30 cellular contexts compared by ENCODE assay signal in the genomic region with DNA sequence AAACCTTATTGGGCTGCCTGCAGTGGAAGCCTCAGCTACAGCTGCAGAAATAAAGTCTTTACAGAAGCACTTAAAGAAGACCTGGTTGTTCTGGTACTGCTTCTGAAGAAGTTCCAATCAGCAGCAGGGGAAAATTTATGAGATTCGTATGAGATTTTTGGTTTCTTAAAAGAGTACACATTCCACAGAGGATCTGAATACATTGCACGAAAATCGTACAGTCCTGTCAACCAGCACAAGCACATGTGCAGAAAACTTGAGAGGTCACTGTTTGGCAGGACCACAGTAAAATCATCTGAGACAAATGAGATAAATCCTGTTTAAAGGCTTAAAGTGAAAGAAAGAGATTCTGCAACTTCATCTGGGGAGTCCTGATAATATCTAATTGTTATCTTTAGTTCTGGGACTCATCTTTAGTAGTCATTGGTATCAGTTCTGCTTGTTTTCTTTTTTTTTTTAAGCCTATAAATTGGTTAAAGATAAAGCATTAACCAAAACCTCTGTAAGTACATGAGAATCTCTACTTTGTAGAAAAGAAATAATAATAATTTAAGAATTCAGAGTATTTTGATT.
A peak's percentile ranks its signal among the peaks of the same experiment; 100 is the strongest.
DNase-seq lines count a peak whose midpoint lies in the region; ATAC-seq and TF ChIP-seq lines count a peak whose summit lies in the region.
"Had no signal": no experiment of that assay in that cellular context is flagged by ENCODE, and none has a peak within 500 bp of the region (broad histone marks: within the 10 kb centered on the region; RNA-seq: fewer than 3 reads in every experiment).

No MANE protein-coding gene starts in this region.

- H4K91ac ChIP-seq in IMR-90 (ENCODE audit: insufficient read depth, low read depth, low read length): no peak overlapping the region

- no peak for TF ChIP-seq POLR2A in IMR-90 (IDR thresholded peaks at IDR 0.05; ENCODE audit: low read depth, low read length)

- peaks cover 8% of the 10 kb centered on the region for H3K9me3 Mint-ChIP-seq in activated CD4-positive, alpha-beta memory T cell treated with anti-CD3 and anti-CD28 coated beads, Interleukin-2, amount 10 ng/mL, durations not matched to agents 7 days and 5 days
- H3K9me3 Mint-ChIP-seq: activated CD4-positive, alpha-beta T cell treated with anti-CD3 and anti-CD28 coated beads, Interleukin-2, amount 10 ng/mL, durations not matched to agents 24 days and 14 days had no signal

- DNase-seq in AG10803 (ENCODE audit: low read depth) (peak; percentile 66), IMR-90 (no peak), epidermal melanocyte (ENCODE audit: insufficient read length, low spot score) (peak; percentile 22), osteoblast (ENCODE audit: insufficient read length, low spot score, missing footprints) (peak; percentile 30)
- DNase-seq in activated CD4-positive, alpha-beta memory T cell treated with anti-CD3 and anti-CD28 coated beads, Interleukin-2, amount 10 ng/mL, durations not matched to agents 7 days and 5 days: no peak
- DNase-seq: activated CD4-positive, alpha-beta T cell treated with anti-CD3 and anti-CD28 coated beads, Interleukin-2, amount 10 ng/mL, durations not matched to agents 24 days and 14 days; activated effector memory CD4-positive, alpha-beta T cell treated with anti-CD3 and anti-CD28 coated beads, Interleukin-2, amount 50 U/mL, for 16 hours; activated naive CD8-positive, alpha-beta T cell treated with anti-CD3 and anti-CD28 coated beads for 36 hours; activated T-cell treated with anti-CD3 and anti-CD28 coated beads, Interleukin-2, amount 50 U/mL, for 1 hour; CD4-positive, alpha-beta memory T cell; effector CD4-positive, alpha-beta T cell; head of caudate nucleus; MV-4-11; naive thymus-derived CD8-positive, alpha-beta T cell; NCI-H1436; NCI-H2081; NCI-H2227 treated with DMSO at 0.1 percent for 48 hours; NCI-H526 treated with DMSO at 0.1 percent for 48 hours; occipital lobe; psoas muscle; SHP77; stimulated activated naive CD4-positive, alpha-beta T cell; T-helper 9 cell had no signal

- H3K4me3 Mint-ChIP-seq in activated CD4-positive, alpha-beta memory T cell treated with anti-CD3 and anti-CD28 coated beads, Interleukin-2, amount 10 ng/mL, durations not matched to agents 7 days and 5 days: no peak overlapping the region
- H3K4me3 Mint-ChIP-seq: activated CD4-positive, alpha-beta T cell treated with anti-CD3 and anti-CD28 coated beads, Interleukin-2, amount 10 ng/mL, durations not matched to agents 24 days and 14 days; activated naive CD8-positive, alpha-beta T cell treated with anti-CD3 and anti-CD28 coated beads for 36 hours; B cell; CD4-positive, alpha-beta memory T cell; naive thymus-derived CD8-positive, alpha-beta T cell; WTC11 had no signal

- H3K4me2 ChIP-seq in IMR-90 (ENCODE audit: low read depth, low read length): no peak overlapping the region
- H3K4me2 ChIP-seq in osteoblast (ENCODE audit: insufficient read depth, low read length): peak overlapping the region; percentile 40

- no peak overlapping the region for H3K4ac ChIP-seq in IMR-90 (ENCODE audit: low read depth, low read length)

- no peaks in the 10 kb centered on the region for H3K27me3 ChIP-seq in IMR-90 (ENCODE audit: control insufficient read depth, insufficient read depth, low read length)
- H3K27me3 ChIP-seq in osteoblast (ENCODE audit: insufficient read depth, low read length): no peaks in the 10 kb centered on the region
- H3K27me3 ChIP-seq: ascending aorta had no signal

- no peaks in the 10 kb centered on the region for H3K79me2 ChIP-seq in osteoblast (ENCODE audit: insufficient read depth, low read length)

- no TSS peak for BruUV-seq in IMR-90 (replicated peaks; lab: Mats Ljungman, UMichigan)

- H2BK120ac ChIP-seq in IMR-90 (ENCODE audit: low read depth, low read length): peak overlapping the region; percentile 1; the same call in 1 of the 2 replicates

- dilution Hi-C loops in IMR-90 (cut with HindIII; ENCODE audit: low sequenced_read_pairs, unreplicated experiment): no loop called here

- peaks cover 4% of the 10 kb centered on the region for H3K4me1 ChIP-seq in IMR-90 (ENCODE audit: control insufficient read depth, insufficient read depth, low read length)
- H3K4me1 ChIP-seq in osteoblast (ENCODE audit: insufficient read depth, low read length): peaks cover 34% of the 10 kb centered on the region
- H3K4me1 ChIP-seq: ascending aorta, psoas muscle had no signal

- no peaks in the 10 kb centered on the region; the same call in 1 of the 2 replicates for H3K9me1 ChIP-seq in IMR-90 (ENCODE audit: insufficient read depth, low read length)

- ATAC-seq in IMR-90 (ENCODE audit: low read depth) (peak; percentile 28; the same call in 1 of the 2 replicates), GM21423 (IDR thresholded peaks at IDR 0.05; ENCODE audit: unreplicated experiment) (no peak), GM21360 (IDR thresholded peaks at IDR 0.05; ENCODE audit: unreplicated experiment) (no peak)
- ATAC-seq: HCT116; naive thymus-derived CD8-positive, alpha-beta T cell; Panc1; psoas muscle; WTC11 had no signal

- no peaks in the 10 kb centered on the region for H3K4me1 Mint-ChIP-seq in activated CD4-positive, alpha-beta memory T cell treated with anti-CD3 and anti-CD28 coated beads, Interleukin-2, amount 10 ng/mL, durations not matched to agents 7 days and 5 days
- H3K4me1 Mint-ChIP-seq: activated CD4-positive, alpha-beta T cell treated with anti-CD3 and anti-CD28 coated beads, Interleukin-2, amount 10 ng/mL, durations not matched to agents 24 days and 14 days; activated naive CD8-positive, alpha-beta T cell treated with anti-CD3 and anti-CD28 coated beads for 36 hours; B cell; CD4-positive, alpha-beta memory T cell; naive thymus-derived CD8-positive, alpha-beta T cell had no signal

- in situ Hi-C loops in IMR-90 (cut with MboI; ENCODE audit: low sequenced_read_pairs): no loop called here

- H3K9ac ChIP-seq in IMR-90 (ENCODE audit: low read depth, low read length): no peak overlapping the region

- CTCF ChIA-PET in IMR-90 (lab: Yijun Ruan, JAX): no interaction called here
- CTCF ChIA-PET in activated CD4-positive, alpha-beta memory T cell treated with anti-CD3 and anti-CD28 coated beads, Interleukin-2, amount 10 ng/mL, durations not matched to agents 7 days and 5 days (lab: Charles Lee): no interaction called here

- intact Hi-C loops in IMR-90 (cut with micrococcal nuclease): no loop called here

- TF ChIP-seq RAD21 in IMR-90 (IDR thresholded peaks at IDR 0.05; ENCODE audit: low read length): no peak

- H3K14ac ChIP-seq in IMR-90 (replicated peaks; ENCODE audit: low read depth, low read length): no peak overlapping the region; the same call in 1 of the 2 replicates

- H3K23ac ChIP-seq in IMR-90 (ENCODE audit: low read depth, low read length): no peak overlapping the region

- no peak overlapping the region; the same call in 2 of the 3 replicates for H2BK15ac ChIP-seq in IMR-90 (ENCODE audit: low read depth, low read length)

- no peaks in the 10 kb centered on the region for H3K36me3 Mint-ChIP-seq in activated CD4-positive, alpha-beta memory T cell treated with anti-CD3 and anti-CD28 coated beads, Interleukin-2, amount 10 ng/mL, durations not matched to agents 7 days and 5 days (ENCODE audit: low read depth)
- H3K36me3 Mint-ChIP-seq: activated naive CD8-positive, alpha-beta T cell treated with anti-CD3 and anti-CD28 coated beads for 36 hours; CD4-positive, alpha-beta memory T cell; naive thymus-derived CD8-positive, alpha-beta T cell had no signal

- H3K27ac Mint-ChIP-seq in activated CD4-positive, alpha-beta memory T cell treated with anti-CD3 and anti-CD28 coated beads, Interleukin-2, amount 10 ng/mL, durations not matched to agents 7 days and 5 days: no peak overlapping the region
- H3K27ac Mint-ChIP-seq: activated CD4-positive, alpha-beta T cell treated with anti-CD3 and anti-CD28 coated beads, Interleukin-2, amount 10 ng/mL, durations not matched to agents 24 days and 14 days; activated naive CD8-positive, alpha-beta T cell treated with anti-CD3 and anti-CD28 coated beads for 36 hours; B cell; CD4-positive, alpha-beta memory T cell; naive thymus-derived CD8-positive, alpha-beta T cell; WTC11 had no signal

- H3K56ac ChIP-seq in IMR-90 (ENCODE audit: extremely low read depth, insufficient read depth, low read length): no peak overlapping the region

- no peak for TF ChIP-seq CTCF in AG10803 (conservative IDR thresholded peaks at IDR 0.05; ENCODE audit: low read length)
- TF ChIP-seq CTCF in IMR-90 (conservative IDR thresholded peaks at IDR 0.05; ENCODE audit: low read depth, low read length): no peak
- TF ChIP-seq CTCF in osteoblast (IDR thresholded peaks at IDR 0.05; ENCODE audit: extremely low read depth, low read depth, low read length): no peak

- H3K9me3 ChIP-seq in IMR-90 (ENCODE audit: control insufficient read depth, insufficient read depth, low read length): no peaks in the 10 kb centered on the region
- no peaks in the 10 kb centered on the region for H3K9me3 ChIP-seq in osteoblast (ENCODE audit: low read depth, low read length)
- H3K9me3 ChIP-seq: ascending aorta, psoas muscle had no signal

- no peak overlapping the region for H2BK5ac ChIP-seq in IMR-90 (ENCODE audit: low read depth, low read length, poor library complexity, severe bottlenecking)

- POLR2A ChIA-PET in IMR-90 (lab: Charles Lee; ENCODE audit: unreplicated experiment): no interaction called here
- POLR2A ChIA-PET in activated CD4-positive, alpha-beta memory T cell treated with anti-CD3 and anti-CD28 coated beads, Interleukin-2, amount 10 ng/mL, durations not matched to agents 7 days and 5 days (lab: Charles Lee): no interaction called here

- no CpG with 5 or more reads among the region's 3 CpGs for WGBS in IMR-90 (ENCODE audit: extremely low coverage in 2 of 2, insufficient read length in 1 of 2), 2 experiments

- no peak overlapping the region for H4K8ac ChIP-seq in IMR-90 (ENCODE audit: low read depth in 2 of 2, low read length in 2 of 2)

- no peak overlapping the region for H2AK9ac ChIP-seq in IMR-90 (replicated peaks; ENCODE audit: low read depth, low read length, poor library complexity)

- H2AFZ ChIP-seq in IMR-90 (replicated peaks; ENCODE audit: low read length, poor library complexity): no peak overlapping the region
- H2AFZ ChIP-seq in osteoblast (ENCODE audit: low read length): peak overlapping the region; percentile 57

- H4K5ac ChIP-seq in IMR-90 (ENCODE audit: low read depth, low read length): no peak overlapping the region

- H3K18ac ChIP-seq in IMR-90 (ENCODE audit: low read depth, low read length): no peak overlapping the region

- H2BK20ac ChIP-seq in IMR-90 (ENCODE audit: low read depth, low read length): no peak overlapping the region

- no peaks in the 10 kb centered on the region for H3K36me3 ChIP-seq in IMR-90 (ENCODE audit: control insufficient read depth, insufficient read depth, low read length)
- no peaks in the 10 kb centered on the region for H3K36me3 ChIP-seq in osteoblast (ENCODE audit: insufficient read depth, low read length)
- H3K36me3 ChIP-seq: ascending aorta had no signal

- H2AK5ac ChIP-seq in IMR-90 (ENCODE audit: low read depth, low read length): no peak overlapping the region

- H3K27ac ChIP-seq in IMR-90 (ENCODE audit: insufficient read depth, low read length) (no peak overlapping the region), osteoblast (ENCODE audit: low read depth, low read length) (peak overlapping the region; percentile 71)
- H3K27ac ChIP-seq: ascending aorta, psoas muscle had no signal

- H3K79me1 ChIP-seq in IMR-90 (ENCODE audit: low read depth in 1 of 2, low read length in 2 of 2): no peaks in the 10 kb centered on the region

- no peaks in the 10 kb centered on the region for H4K20me1 ChIP-seq in IMR-90 (ENCODE audit: insufficient read depth, low read length)
- H4K20me1 ChIP-seq in osteoblast (ENCODE audit: insufficient read depth, low read length): no peaks in the 10 kb centered on the region

- H3K4me3 ChIP-seq in AG10803 (ENCODE audit: low read length) (no peak overlapping the region), IMR-90 (ENCODE audit: insufficient read depth, low read depth, low read length) (no peak overlapping the region), osteoblast (ENCODE audit: insufficient read depth, low read length) (no peak overlapping the region)
- H3K4me3 ChIP-seq: ascending aorta, psoas muscle had no signal

- no peaks in the 10 kb centered on the region for H3K27me3 Mint-ChIP-seq in activated CD4-positive, alpha-beta memory T cell treated with anti-CD3 and anti-CD28 coated beads, Interleukin-2, amount 10 ng/mL, durations not matched to agents 7 days and 5 days
- H3K27me3 Mint-ChIP-seq: activated CD4-positive, alpha-beta T cell treated with anti-CD3 and anti-CD28 coated beads, Interleukin-2, amount 10 ng/mL, durations not matched to agents 24 days and 14 days; B cell; CD4-positive, alpha-beta memory T cell had no signal

Comparison
In these comparisons a context has a peak if more than half of its experiments do, and no peak if none do; other contexts are left out.
1. DNase-seq: peak in AG10803 (single experiment), epidermal melanocyte (single experiment) and osteoblast (single experiment); none in IMR-90 (single experiment) and activated CD4-positive, alpha-beta memory T cell treated with anti-CD3 and anti-CD28 coated beads, Interleukin-2, amount 10 ng/mL, durations not matched to agents 7 days and 5 days (single experiment).